ENCODE assay signal across 9 cellular contexts in the genomic region with DNA sequence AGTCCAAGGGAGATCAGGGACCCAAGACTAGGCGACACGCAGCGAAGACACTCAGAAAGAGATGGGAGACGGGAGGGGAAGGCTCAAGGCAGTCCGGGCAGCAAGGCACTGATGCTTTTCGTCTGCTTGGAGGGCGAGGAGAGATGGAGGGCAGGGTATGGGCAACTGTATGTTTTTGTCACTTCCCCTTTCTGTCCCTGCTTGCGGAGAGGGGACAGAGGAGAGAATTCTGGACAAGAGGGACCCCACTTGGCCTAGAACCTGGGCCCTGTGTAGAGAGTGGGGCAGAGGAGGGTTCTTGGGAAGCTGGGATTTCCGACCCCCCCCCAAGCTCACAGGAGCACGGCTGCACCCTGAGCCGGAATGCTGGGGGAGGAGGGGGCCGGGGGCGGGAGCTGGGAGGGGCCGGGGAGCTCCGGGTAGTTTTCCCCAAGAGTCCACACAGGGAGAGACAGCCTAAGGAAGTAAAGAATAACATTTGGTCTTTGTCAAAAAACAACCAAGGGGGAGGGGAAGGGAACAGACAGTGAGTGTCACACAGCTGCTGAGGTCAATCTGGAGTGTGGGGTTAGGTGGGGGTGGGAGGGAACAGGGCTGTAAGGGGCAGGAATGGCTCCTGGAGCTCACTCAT. TPM values are rescaled to one million over a fixed set of nuclear protein-coding genes. Genes with fewer than 3 reads are reported as not detected.
DNase-seq lines count a peak whose midpoint lies in the region; ATAC-seq, FAIRE-seq and TF ChIP-seq lines count a peak whose summit lies in the region.
"Had no signal": no experiment of that assay in that cellular context is flagged by ENCODE, and none has a peak within 500 bp of the region (broad histone marks: within the 10 kb centered on the region; RNA-seq: fewer than 3 reads in every experiment).

No MANE protein-coding gene starts in this region.

- H3K23ac ChIP-seq in mesendoderm (ENCODE audit: low read length) = no peak overlapping the region

- no peak for TF ChIP-seq CTCF in AG09309 (IDR thresholded peaks at IDR 0.05; ENCODE audit: control insufficient read depth, insufficient read depth, low read depth, low read length, missing control alignments)
- TF ChIP-seq CTCF in KMS-11 (conservative IDR thresholded peaks at IDR 0.05; ENCODE audit: low read depth, low read length) = no peak
- no peak for TF ChIP-seq CTCF in K562 (IDR thresholded peaks at IDR 0.05 in 2 of 3, conservative IDR thresholded peaks at IDR 0.05 in 1 of 3; ENCODE audit: insufficient read depth in 2 of 3, low read depth in 1 of 3, low read length in 3 of 3)

- no peaks in the 10 kb centered on the region for H3K9me3 ChIP-seq in K562 (replicated peaks; ENCODE audit: control insufficient read depth, insufficient read depth, low read depth, low read length)

- no peak overlapping the region for H3K4ac ChIP-seq in mesendoderm (ENCODE audit: low read depth, low read length)

- TF ChIP-seq POLR2A in K562 (conservative IDR thresholded peaks at IDR 0.05) = no peak

- no peak overlapping the region for H2BK5ac ChIP-seq in mesendoderm (ENCODE audit: low read length)

- H3K9me1 ChIP-seq in K562 (ENCODE audit: control insufficient read depth, insufficient read depth, low read length) = peaks cover 12% of the 10 kb centered on the region

- WGBS in K562 (ENCODE audit: insufficient coverage, low coverage, missing lambda C conversion rate) = 62% methylated on average over 6 of the region's 15 CpGs
- WGBS in mesendoderm (ENCODE audit: extremely low coverage, insufficient coverage, low lambda C conversion rate) = no CpG with 5 or more reads among the region's 15 CpGs

- no peak overlapping the region for H4K5ac ChIP-seq in mesendoderm (ENCODE audit: low read length)

- H3K4me3 ChIP-seq in AG09309 (ENCODE audit: control insufficient read depth, low read depth, low read length) = peak overlapping the region; percentile 96
- H3K4me3 ChIP-seq in KMS-11 (IDR thresholded peaks at IDR 0.05; ENCODE audit: insufficient read depth, low read depth, low read length) = no peak overlapping the region
- H3K4me3 ChIP-seq in K562 = peak overlapping the region; percentile 75
- H3K4me3 ChIP-seq in mesendoderm (ENCODE audit: low read length) = no peak overlapping the region

- H3K56ac ChIP-seq in mesendoderm (ENCODE audit: low read length) = peak overlapping the region; percentile 62

- H2BK15ac ChIP-seq in mesendoderm (replicated peaks; ENCODE audit: low read depth) = no peak overlapping the region

- in situ Hi-C loops in K562 (cut with MboI) = no loop called here

- H2AFZ ChIP-seq in KMS-11 (ENCODE audit: low read depth) (no peak overlapping the region), K562 (ENCODE audit: low read depth, low read length) (no peak overlapping the region)

- no peak overlapping the region for H4K8ac ChIP-seq in mesendoderm (ENCODE audit: low read depth, low read length)

- intact Hi-C loops in K562 (cut with micrococcal nuclease) = no loop called here

- CTCF ChIA-PET in K562 (lab: Yijun Ruan, JAX; ENCODE audit: low intra/inter-chr PET ratio) = no interaction called here

- H3K4me2 ChIP-seq in KMS-11 = peak overlapping the region; percentile 80; the same call in 1 of the 2 replicates
- peak overlapping the region; percentile 90 for H3K4me2 ChIP-seq in K562 (ENCODE audit: insufficient read depth, low read length)
- H3K4me2 ChIP-seq in mesendoderm (ENCODE audit: low read length) = peak overlapping the region; percentile 95

- no peak overlapping the region for H3K9ac ChIP-seq in KMS-11
- peak overlapping the region; percentile 90 to 97; a peak in 2 of 4 replicates for H3K9ac ChIP-seq in K562 (ENCODE audit: insufficient read depth in 1 of 2, low read depth in 2 of 2, low read length in 2 of 2)
- peak overlapping the region; percentile 98 for H3K9ac ChIP-seq in mesendoderm (ENCODE audit: low read length)

- H4K20me1 ChIP-seq in KMS-11 (ENCODE audit: insufficient read depth) (no peaks in the 10 kb centered on the region), K562 (replicated peaks; ENCODE audit: control insufficient read depth, insufficient read depth, low read length) (peaks cover 24% of the 10 kb centered on the region)

- no peak overlapping the region for H3K18ac ChIP-seq in mesendoderm (ENCODE audit: low read length)

- POLR2A ChIA-PET in K562 (lab: Yijun Ruan, JAX) = interaction anchor here (0.5 to 3.5 kb wide), 11 partner anchors 7 to 242 kb away, joined by 3 to 27 read pairs (median 3); partner anchors contain the start of genes MEPCE and ZCWPW1

- H3K79me1 ChIP-seq in mesendoderm (ENCODE audit: low read length) = peaks cover 10% of the 10 kb centered on the region

- no peak for FAIRE-seq in K562 (lab: Jason Lieb, UNC)

- DNase-seq in AG09309 (ENCODE audit: low read depth) (no peak), K562 (ENCODE audit: extremely low read depth in 1 of 4, low spot score in 3 of 4) (peak in 3 of 4 experiments; percentile 45 to 50 (median 50)), mesendoderm (peak; percentile 55), NCI-H2171 (lab: John Stamatoyannopoulos, UW) (no peak), LoVo (ENCODE audit: low spot score) (no peak), hippocampal formation (lab: John Stamatoyannopoulos, UW) (no peak), dedifferentiated amniotic fluid mesenchymal stem cell (ENCODE audit: extremely low spot score) (no peak)

- H2AK5ac ChIP-seq in mesendoderm (ENCODE audit: low read length) = no peak overlapping the region

- H3K27me3 ChIP-seq in KMS-11 (ENCODE audit: insufficient read depth, low read depth) (peaks cover 8% of the 10 kb centered on the region), K562 (ENCODE audit: control insufficient read depth in 2 of 2, insufficient read depth in 2 of 2, low read length in 2 of 2) (no peaks in the 10 kb centered on the region), mesendoderm (ENCODE audit: insufficient read depth, low read length, poor library complexity) (no peaks in the 10 kb centered on the region)

- H3K4me1 ChIP-seq in KMS-11 (ENCODE audit: low read depth, poor library complexity, severe bottlenecking) (peaks cover 12% of the 10 kb centered on the region), K562 (replicated peaks in 1 of 2; ENCODE audit: control insufficient read depth in 2 of 2, insufficient read depth in 2 of 2, low read length in 2 of 2) (peaks cover 26 to 61% of the 10 kb centered on the region in 2 experiments), mesendoderm (ENCODE audit: control insufficient read depth, low read depth, low read length) (peaks cover 8% of the 10 kb centered on the region)

- TF ChIP-seq EP300 in K562 (IDR thresholded peaks at IDR 0.05; ENCODE audit: low read length) = no peak

- H3K36me3 ChIP-seq in KMS-11 (ENCODE audit: insufficient read depth) = no peaks in the 10 kb centered on the region
- peaks cover 49% of the 10 kb centered on the region for H3K36me3 ChIP-seq in K562 (ENCODE audit: control insufficient read depth, insufficient read depth, low read length)
- H3K36me3 ChIP-seq in mesendoderm (ENCODE audit: control insufficient read depth, insufficient read depth, low read length) = peaks cover 10% of the 10 kb centered on the region

- BruUV-seq in K562 (replicated peaks; lab: Mats Ljungman, UMichigan) = no TSS peak

- no peak overlapping the region for H3K27ac ChIP-seq in KMS-11
- H3K27ac ChIP-seq in K562 (ENCODE audit: extremely low read depth, low read depth, low read length) = peak overlapping the region; percentile 88; the same call in 2 of the 3 replicates
- peak overlapping the region; percentile 6 for H3K27ac ChIP-seq in mesendoderm (ENCODE audit: low read depth, low read length)

- ATAC-seq in K562 = no peak

- H2BK120ac ChIP-seq in mesendoderm (ENCODE audit: low read depth, low read length) = no peak overlapping the region

- H3K79me2 ChIP-seq in KMS-11 (ENCODE audit: insufficient read depth, low read depth) = peaks cover 4% of the 10 kb centered on the region; the same call in 1 of the 2 replicates
- H3K79me2 ChIP-seq in K562 (ENCODE audit: control insufficient read depth, insufficient read depth, low read length) = peaks cover 31% of the 10 kb centered on the region
- no peaks in the 10 kb centered on the region for H3K79me2 ChIP-seq in mesendoderm (ENCODE audit: control insufficient read depth, insufficient read depth, low read length)

- no peak for TF ChIP-seq RAD21 in K562 (CRISPR knock-in tag; conservative IDR thresholded peaks at IDR 0.05 in 1 of 2, IDR thresholded peaks at IDR 0.05 in 1 of 2)

RNA-seq across cellular contexts. Expression of gene LRCH4, which starts 1.8 kb away (rescaled TPM):
- total RNA-seq in K562 (2011; cell fraction: chromatin; rRNA removed; ENCODE audit: low replicate concordance) = 117 and 377 TPM in 2 replicates
- 224 and 228 TPM in 2 replicates for total RNA-seq in K562 (2011; cell fraction: nucleolus; rRNA removed)
- total RNA-seq in K562 (2011; cell fraction: nucleoplasm; rRNA removed) = 133 and 136 TPM in 2 replicates
- total RNA-seq in K562 (2014; rRNA removed) (15.0 and 33.7 TPM in 2 replicates), K562 (2014; rRNA removed; fragmentation: Illumina TruSeq; extraction: Trizol) (3.3 and 6.0 TPM in 2 replicates), K562 (2015; rRNA removed; fragmentation: Illumina TruSeq; extraction: Trizol) (15.0 and 17.2 TPM in 2 replicates), K562 (2021) (56.0 and 63.3 TPM in 2 replicates)
- polyA plus RNA-seq in K562 (2011; rRNA removed) (9.0 and 22.2 TPM in 2 replicates), K562 (2014; fragmentation: Illumina TruSeq; extraction: Trizol) (15.7 and 28.6 TPM in 2 replicates), K562 (2014; fragmentation: Nextera tagmentation; extraction: Ambion mirVana) (under 1 TPM; 0.06 to 0.25 TPM), K562 (2014; rRNA removed) (41.0 and 53.0 TPM in 2 replicates)
- 8.5 and 16.9 TPM in 2 replicates for polyA plus RNA-seq in K562 (2011; cell fraction: cytosol; rRNA removed)
- 184 and 234 TPM in 2 replicates for polyA plus RNA-seq in K562 (2011; cell fraction: nucleus; rRNA removed)
- polyA plus RNA-seq in K562 (2012) = 28.5 and 77.6 TPM in 2 replicates
- polyA minus RNA-seq in K562 (2011; rRNA and poly(A)+ RNA removed) = 7.4 and 7.6 TPM in 2 replicates
- 25.4 and 28.8 TPM in 2 replicates for polyA minus RNA-seq in K562 (2011; cell fraction: cytosol; rRNA and poly(A)+ RNA removed)
- polyA minus RNA-seq in K562 (2011; cell fraction: nucleus; rRNA and poly(A)+ RNA removed) = 61.5 and 71.8 TPM in 2 replicates
- polyA plus RNA-seq in mesendoderm (2013, experiment 1 of 2) = 20.9 TPM
- polyA plus RNA-seq in mesendoderm (2013, experiment 2 of 2) = 20.1 TPM

RNA-seq across cellular contexts. Expression of gene FBXO24, which starts 2.0 kb away (rescaled TPM):
- 1.5 and 2.7 TPM in 2 replicates for total RNA-seq in K562 (2011; cell fraction: chromatin; rRNA removed; ENCODE audit: low replicate concordance)
- 1.6 and 2.0 TPM in 2 replicates for total RNA-seq in K562 (2011; cell fraction: nucleolus; rRNA removed)
- 1.1 and 2.1 TPM in 2 replicates for total RNA-seq in K562 (2011; cell fraction: nucleoplasm; rRNA removed)
- total RNA-seq in K562 (2014; rRNA removed) (0.50 and 1.4 TPM in 2 replicates), K562 (2014; rRNA removed; fragmentation: Illumina TruSeq; extraction: Trizol) (0.10 and 0.33 TPM in 2 replicates), K562 (2015; rRNA removed; fragmentation: Illumina TruSeq; extraction: Trizol) (0.49 and 0.51 TPM in 2 replicates), K562 (2021) (0.94 and 0.95 TPM in 2 replicates)
- polyA plus RNA-seq in K562 (2011; rRNA removed) (0.50 and 0.57 TPM in 2 replicates), K562 (2014; fragmentation: Illumina TruSeq; extraction: Trizol) (0.42 and 0.80 TPM in 2 replicates), K562 (2014; fragmentation: Nextera tagmentation; extraction: Ambion mirVana) (under 1 TPM; 0.17 to 0.27 TPM), K562 (2014; rRNA removed) (0.73 and 1.3 TPM in 2 replicates)
- 0.86 and 1.00 TPM in 2 replicates for polyA plus RNA-seq in K562 (2011; cell fraction: cytosol; rRNA removed)
- polyA plus RNA-seq in K562 (2011; cell fraction: nucleus; rRNA removed) = 2.1 and 3.5 TPM in 2 replicates
- 0.52 and 1.0 TPM in 2 replicates for polyA plus RNA-seq in K562 (2012)
- 0.51 and 0.84 TPM in 2 replicates for polyA minus RNA-seq in K562 (2011; rRNA and poly(A)+ RNA removed)
- 0.67 TPM in 1 of 2 replicates, not detected in the other for polyA minus RNA-seq in K562 (2011; cell fraction: cytosol; rRNA and poly(A)+ RNA removed)
- polyA minus RNA-seq in K562 (2011; cell fraction: nucleus; rRNA and poly(A)+ RNA removed) = 0.67 and 0.78 TPM in 2 replicates
- 0.13 TPM for polyA plus RNA-seq in mesendoderm (2013, experiment 1 of 2)
- polyA plus RNA-seq in mesendoderm (2013, experiment 2 of 2) = 0.11 TPM

RNA-seq across cellular contexts. Expression of gene SAP25, which starts 10.5 kb away (rescaled TPM):
- 7.1 and 11.6 TPM in 2 replicates for total RNA-seq in K562 (2011; cell fraction: chromatin; rRNA removed; ENCODE audit: low replicate concordance)
- 13.0 and 18.8 TPM in 2 replicates for total RNA-seq in K562 (2011; cell fraction: nucleolus; rRNA removed)
- 5.2 and 5.7 TPM in 2 replicates for total RNA-seq in K562 (2011; cell fraction: nucleoplasm; rRNA removed)
- total RNA-seq in K562 (2014; rRNA removed) (1.3 and 1.8 TPM in 2 replicates), K562 (2014; rRNA removed; fragmentation: Illumina TruSeq; extraction: Trizol) (0.48 TPM in 1 of 2 replicates, not detected in the other), K562 (2015; rRNA removed; fragmentation: Illumina TruSeq; extraction: Trizol) (1.1 TPM in 2 replicates), K562 (2021) (3.2 and 5.3 TPM in 2 replicates)
- polyA plus RNA-seq in K562 (2011; rRNA removed) (0.42 and 2.1 TPM in 2 replicates), K562 (2014; fragmentation: Illumina TruSeq; extraction: Trizol) (0.48 and 2.8 TPM in 2 replicates), K562 (2014; fragmentation: Nextera tagmentation; extraction: Ambion mirVana) (under 1 TPM; 0.13 to 0.14 TPM), K562 (2014; rRNA removed) (4.2 and 8.1 TPM in 2 replicates)
- polyA plus RNA-seq in K562 (2011; cell fraction: cytosol; rRNA removed) = 0.96 and 3.5 TPM in 2 replicates
- 11.2 and 27.2 TPM in 2 replicates for polyA plus RNA-seq in K562 (2011; cell fraction: nucleus; rRNA removed)
- polyA plus RNA-seq in K562 (2012) = 4.8 and 12.8 TPM in 2 replicates
- polyA minus RNA-seq in K562 (2011; rRNA and poly(A)+ RNA removed) = not detected in 2 replicates
- polyA minus RNA-seq in K562 (2011; cell fraction: cytosol; rRNA and poly(A)+ RNA removed) = not detected in 2 replicates
- polyA minus RNA-seq in K562 (2011; cell fraction: nucleus; rRNA and poly(A)+ RNA removed) = 2.0 and 3.4 TPM in 2 replicates
- 3.2 TPM for polyA plus RNA-seq in mesendoderm (2013, experiment 1 of 2)
- polyA plus RNA-seq in mesendoderm (2013, experiment 2 of 2) = 3.2 TPM
- total RNA-seq: lung microvascular endothelial cell had no signal

RNA-seq across cellular contexts. Expression of gene PCOLCE, which starts 18.0 kb away (rescaled TPM):
- total RNA-seq in K562 (2011; cell fraction: chromatin; rRNA removed; ENCODE audit: low replicate concordance) = 11.5 and 28.7 TPM in 2 replicates
- 29.5 and 34.2 TPM in 2 replicates for total RNA-seq in K562 (2011; cell fraction: nucleolus; rRNA removed)
- total RNA-seq in K562 (2011; cell fraction: nucleoplasm; rRNA removed) = 23.0 and 24.9 TPM in 2 replicates
- total RNA-seq in K562 (2014; rRNA removed) = 13.5 and 14.1 TPM in 2 replicates
- total RNA-seq in K562 (2014; rRNA removed; fragmentation: Illumina TruSeq; extraction: Trizol) = 3.8 and 4.5 TPM in 2 replicates
- 8.9 and 10.0 TPM in 2 replicates for total RNA-seq in K562 (2015; rRNA removed; fragmentation: Illumina TruSeq; extraction: Trizol)
- 32.4 and 33.9 TPM in 2 replicates for total RNA-seq in K562 (2021)
- 5.0 and 11.8 TPM in 2 replicates for polyA plus RNA-seq in K562 (2011; rRNA removed)
- polyA plus RNA-seq in K562 (2011; cell fraction: cytosol; rRNA removed) = 9.0 and 11.0 TPM in 2 replicates
- 59.3 and 94.1 TPM in 2 replicates for polyA plus RNA-seq in K562 (2011; cell fraction: nucleus; rRNA removed)
- polyA plus RNA-seq in K562 (2012) = 21.8 and 34.6 TPM in 2 replicates
- polyA plus RNA-seq in K562 (2014; fragmentation: Illumina TruSeq; extraction: Trizol) = 30.4 and 31.8 TPM in 2 replicates
- 1 to 10 TPM; 5.2 to 5.4 TPM for polyA plus RNA-seq in K562 (2014; fragmentation: Nextera tagmentation; extraction: Ambion mirVana)
- 28.0 and 28.6 TPM in 2 replicates for polyA plus RNA-seq in K562 (2014; rRNA removed)
- polyA minus RNA-seq in K562 (2011; rRNA and poly(A)+ RNA removed) = 1.6 and 2.0 TPM in 2 replicates
- 5.7 and 10.1 TPM in 2 replicates for polyA minus RNA-seq in K562 (2011; cell fraction: cytosol; rRNA and poly(A)+ RNA removed)
- 7.3 and 10.7 TPM in 2 replicates for polyA minus RNA-seq in K562 (2011; cell fraction: nucleus; rRNA and poly(A)+ RNA removed)
- 32.1 TPM for polyA plus RNA-seq in mesendoderm (2013, experiment 1 of 2)
- polyA plus RNA-seq in mesendoderm (2013, experiment 2 of 2) = 33.1 TPM
- total RNA-seq: lung microvascular endothelial cell had no signal

RNA-seq across cellular contexts. Expression of gene MOSPD3, which starts 28.2 kb away (rescaled TPM):
- total RNA-seq in K562 (2011; cell fraction: chromatin; rRNA removed; ENCODE audit: low replicate concordance) = 7.4 and 17.6 TPM in 2 replicates
- total RNA-seq in K562 (2011; cell fraction: nucleolus; rRNA removed) = 17.5 and 20.3 TPM in 2 replicates
- total RNA-seq in K562 (2011; cell fraction: nucleoplasm; rRNA removed) = 13.9 and 15.0 TPM in 2 replicates
- 7.3 and 18.3 TPM in 2 replicates for total RNA-seq in K562 (2014; rRNA removed)
- 3.4 and 4.3 TPM in 2 replicates for total RNA-seq in K562 (2014; rRNA removed; fragmentation: Illumina TruSeq; extraction: Trizol)
- total RNA-seq in K562 (2015; rRNA removed; fragmentation: Illumina TruSeq; extraction: Trizol) = 5.8 and 6.9 TPM in 2 replicates
- 29.0 and 32.1 TPM in 2 replicates for total RNA-seq in K562 (2021)
- 9.1 and 18.6 TPM in 2 replicates for polyA plus RNA-seq in K562 (2011; rRNA removed)
- 8.8 and 23.5 TPM in 2 replicates for polyA plus RNA-seq in K562 (2011; cell fraction: cytosol; rRNA removed)
- 23.6 and 37.0 TPM in 2 replicates for polyA plus RNA-seq in K562 (2011; cell fraction: nucleus; rRNA removed)
- 26.6 and 27.6 TPM in 2 replicates for polyA plus RNA-seq in K562 (2012)
- polyA plus RNA-seq in K562 (2014; fragmentation: Illumina TruSeq; extraction: Trizol) = 15.3 and 27.4 TPM in 2 replicates
- polyA plus RNA-seq in K562 (2014; fragmentation: Nextera tagmentation; extraction: Ambion mirVana) = 1 to 10 TPM; 1.4 to 2.6 TPM
- polyA plus RNA-seq in K562 (2014; rRNA removed) = 14.1 and 15.0 TPM in 2 replicates
- 2.5 and 3.4 TPM in 2 replicates for polyA minus RNA-seq in K562 (2011; rRNA and poly(A)+ RNA removed)
- polyA minus RNA-seq in K562 (2011; cell fraction: cytosol; rRNA and poly(A)+ RNA removed) = 5.8 and 6.3 TPM in 2 replicates
- polyA minus RNA-seq in K562 (2011; cell fraction: nucleus; rRNA and poly(A)+ RNA removed) = 8.1 and 8.6 TPM in 2 replicates
- 16.3 TPM for polyA plus RNA-seq in mesendoderm (2013, experiment 1 of 2)
- 16.5 TPM for polyA plus RNA-seq in mesendoderm (2013, experiment 2 of 2)

Comparison
In these comparisons a context has a peak if more than half of its experiments do, and no peak if none do; other contexts are left out.
1. DNase-seq: peak in K562 (3 of 4) and mesendoderm (single experiment); none in AG09309 (single experiment), NCI-H2171 (single experiment), LoVo (single experiment), hippocampal formation (0 of 2) and dedifferentiated amniotic fluid mesenchymal stem cell (single experiment).
2. H3K4me3 ChIP-seq: peak in AG09309 (single experiment) and K562 (single experiment); none in KMS-11 (single experiment) and mesendoderm (single experiment).
3. Peak in every context shown above with its lines, with median percentiles within 50 percentile points of each other: H3K4me2 ChIP-seq.